8 cellular contexts compared by ENCODE assay signal in genomic region chr5:178859625-178860521, GRCh38. TPM values are rescaled to one million over a fixed set of nuclear protein-coding genes. Genes with fewer than 3 reads are reported as not detected.
A peak's percentile ranks its signal among the peaks of the same experiment; 100 is the strongest.
DNase-seq lines count a peak whose midpoint lies in the region; ATAC-seq and TF ChIP-seq lines count a peak whose summit lies in the region.

ZNF354B (plus strand) TSS chr5:178859953; CDS start chr5:178861048, 1,095 bp downstream.

- intact Hi-C loops in activated B cell treated with CpG ODN at 0.5 μM for 24 hours (cut with micrococcal nuclease) (loop anchor here (1.0 to 2.0 kb wide), 6 partner anchors 35 to 634 kb away; partner anchors contain the start of genes CLK4, ZFP2, ZNF354A and ZNF354C), spleen (cut with DNase I; ENCODE audit: low total_unique reads) (loop anchor here (10.0 kb wide), 1 partner anchor 125 kb away; the partner anchor contains the start of gene ZNF354A)

- POLR2A ChIA-PET in AG04450 (lab: Yijun Ruan, JAX) (interaction anchor here (0.5 to 1.1 kb wide), 5 partner anchors 36 to 656 kb away, joined by 3 to 14 read pairs (median 5); partner anchors contain the start of genes HNRNPAB, ZFP2, ZNF354A and ZNF354C), activated B cell treated with CpG ODN at 0.5 μM for 24 hours (lab: Charles Lee) (interaction anchor here (0.5 to 1.9 kb wide), 8 partner anchors 28 to 876 kb away, joined by 3 to 12 read pairs (median 6); partner anchors contain the start of genes CLK4, HNRNPAB, ZFP2 and ZNF354A)

- peak within 1 kb of the TSS; percentile 82 for H3K27ac Mint-ChIP-seq in activated B cell treated with CpG ODN at 0.5 μM for 24 hours

- peak within 1 kb of the TSS; percentile 21 for H3K27ac ChIP-seq in AG04450 (ENCODE audit: low read depth, low read length)
- peak within 1 kb of the TSS; percentile 68 to 88 (median 85) for H3K27ac ChIP-seq in spleen

- TF ChIP-seq POLR2A in spleen (IDR thresholded peaks at IDR 0.05) = peak in 1 of 3 donors; percentile 14

- peaks cover 20% of the 10 kb centered on the region for H3K36me3 Mint-ChIP-seq in activated B cell treated with CpG ODN at 0.5 μM for 24 hours (ENCODE audit: low read depth)

- peaks cover 0 to 37% (median 21%) of the 10 kb centered on the region in 6 donors for H3K4me1 ChIP-seq in spleen

- no peaks in the 10 kb centered on the region for H3K27me3 ChIP-seq in AG04450 (ENCODE audit: control insufficient read depth, insufficient read depth, low read length)
- peaks cover 0 to 8% (median 0%) of the 10 kb centered on the region in 7 donors for H3K27me3 ChIP-seq in spleen (replicated peaks in 1 of 7)

- TF ChIP-seq CTCF in AG04450 (IDR thresholded peaks at IDR 0.05; ENCODE audit: low read depth, low read length) (peak; percentile 18; the same call in 1 of the 2 replicates), activated B cell treated with CpG ODN at 0.5 μM for 24 hours (IDR thresholded peaks at IDR 0.05) (no peak), spleen (IDR thresholded peaks at IDR 0.05 in 8 of 11, conservative IDR thresholded peaks at IDR 0.05 in 3 of 11) (peak in 7 of 11 experiments; percentile 15 to 50 (median 26))

- peak within 1 kb of the TSS; percentile 89 for H3K4me3 Mint-ChIP-seq in activated B cell treated with CpG ODN at 0.5 μM for 24 hours

- H3K9me3 Mint-ChIP-seq in activated B cell treated with CpG ODN at 0.5 μM for 24 hours = no peaks in the 10 kb centered on the region

- CTCF ChIA-PET in AG04450 (lab: Charles Lee) (interaction anchor here (1.2 to 1.5 kb wide), 2 partner anchors 129 to 634 kb away, joined by 5 to 7 read pairs; partner anchors contain the start of gene ZNF354A), activated B cell treated with CpG ODN at 0.5 μM for 24 hours (lab: Charles Lee) (interaction anchor here (2.5 kb wide), 1 partner anchor 129 kb away, joined by 19 read pairs; the partner anchor contains the start of gene ZNF354A)

- peaks cover 0 to 26% (median 6%) of the 10 kb centered on the region in 6 donors for H3K36me3 ChIP-seq in spleen

- no peaks in the 10 kb centered on the region for H3K27me3 Mint-ChIP-seq in activated B cell treated with CpG ODN at 0.5 μM for 24 hours

- peak; percentile 83 for DNase-seq in AG04450 (ENCODE audit: low read depth, low spot score)
- DNase-seq in NCI-H2227 (lab: John Stamatoyannopoulos, UW; ENCODE audit: unreplicated experiment) = peak; percentile 89
- peak; percentile 73 for DNase-seq in activated B cell treated with CpG ODN at 0.5 μM for 24 hours
- DNase-seq in central memory CD4-positive, alpha-beta T cell = peak; percentile 83
- DNase-seq in inferior parietal cortex (ENCODE audit: extremely low spot score) = peak; percentile 95
- peak; percentile 96 for DNase-seq in spleen

- 1 to 2% (median 1%) methylated on average over 43 to 86 of the region's 86 CpGs for WGBS in spleen, 5 donors

- peak; percentile 98 for ATAC-seq in GM18873 (IDR thresholded peaks at IDR 0.05; ENCODE audit: low FRiP score, unreplicated experiment)
- peak; percentile 99 for ATAC-seq in HG03135 (IDR thresholded peaks at IDR 0.05; ENCODE audit: unreplicated experiment)
- peak; percentile 99 for ATAC-seq in activated B cell treated with CpG ODN at 0.5 μM for 24 hours (ENCODE audit: low read depth)

- peaks cover 19% of the 10 kb centered on the region for H3K4me1 Mint-ChIP-seq in activated B cell treated with CpG ODN at 0.5 μM for 24 hours

- H3K9me3 ChIP-seq in AG04450 (ENCODE audit: control insufficient read depth, insufficient read depth, low read length) (no peaks in the 10 kb centered on the region), spleen (no peaks in the 10 kb centered on the region)

- peak within 1 kb of the TSS; percentile 71 for H3K4me3 ChIP-seq in AG04450 (ENCODE audit: low read depth, low read length)
- peak within 1 kb of the TSS; percentile 86 to 98 (median 92) for H3K4me3 ChIP-seq in spleen

RNA-seq across cellular contexts. Expression of gene ZNF354B, which starts in this region (rescaled TPM):
- polyA plus RNA-seq in AG04450 (2011; rRNA removed) (5.3 and 7.4 TPM in 2 replicates), spleen (10 to 100 TPM in 2 of 3 donors, 1 to 10 TPM in 1; 9.0 to 12.2 (median 11.2) TPM)
- polyA minus RNA-seq in AG04450 (2011; rRNA and poly(A)+ RNA removed) = 2.8 and 6.1 TPM in 2 replicates
- total RNA-seq in activated B cell treated with CpG ODN at 0.5 μM for 24 hours (17.5 and 20.0 TPM in 2 replicates), spleen (10 to 100 TPM; 12.6 to 26.2 (median 19.9) TPM)

Comparison
In these comparisons a context has a peak if more than half of its experiments do, and no peak if none do; other contexts are left out.
1. Peak in every context shown above with its lines: DNase-seq, ATAC-seq, H3K4me3 ChIP-seq and H3K27ac ChIP-seq.